ENCODE assay signal across 16 cellular contexts in genomic region chr10:33749042-33749441, GRCh38.
"Had no signal": no experiment of that assay in that cellular context is flagged by ENCODE, and none has a peak within 500 bp of the region (broad histone marks: within the 10 kb centered on the region; RNA-seq: fewer than 3 reads in every experiment).

No MANE protein-coding gene starts in this region.

- H3K9me3 Mint-ChIP-seq: activated naive CD4-positive, alpha-beta T cell treated with anti-CD3 and anti-CD28 coated beads for 36 hours; activated T-helper 1 cell treated with anti-CD3 and anti-CD28 coated beads, Interleukin-12 subunit alpha, Interleukin-12 subunit beta, Interleukin-2, Interleukin-4 antibody, amounts not matched to agents 30 ng/mL and 10 ng/mL and 1 ng/mL, durations not matched to agents 14 hours and 24 hours and 36 hours; endodermal cell; nephron progenitor cell; stimulated activated naive CD8-positive, alpha-beta T cell treated with anti-CD3 and anti-CD28 coated beads, Interleukin-15, amount 100 ng/mL, for 72 hours; T-cell had no signal

- H3K27me3 ChIP-seq: testis had no signal

- H3K4me3 ChIP-seq: testis had no signal

- H3K36me3 Mint-ChIP-seq: brain, T-cell, WTC11 had no signal

- H3K4me1 Mint-ChIP-seq: activated CD4-positive, alpha-beta T cell treated with anti-CD3 and anti-CD28 coated beads, Interleukin-2, amount 10 ng/mL, durations not matched to agents 24 days and 14 days; endodermal cell; nephron progenitor cell; stimulated activated naive CD8-positive, alpha-beta T cell treated with anti-CD3 and anti-CD28 coated beads, Interleukin-15, amount 100 ng/mL, for 72 hours; T-cell; WTC11 had no signal

- H3K4me3 Mint-ChIP-seq: activated CD4-positive, alpha-beta T cell treated with anti-CD3 and anti-CD28 coated beads, Interleukin-2, amount 10 ng/mL, durations not matched to agents 24 days and 14 days; activated naive CD4-positive, alpha-beta T cell treated with anti-CD3 and anti-CD28 coated beads for 36 hours; activated T-helper 1 cell treated with anti-CD3 and anti-CD28 coated beads, Interleukin-12 subunit alpha, Interleukin-12 subunit beta, Interleukin-2, Interleukin-4 antibody, amounts not matched to agents 30 ng/mL and 10 ng/mL and 1 ng/mL, durations not matched to agents 14 hours and 24 hours and 36 hours; brain; endodermal cell; nephron progenitor cell; stimulated activated naive CD8-positive, alpha-beta T cell treated with anti-CD3 and anti-CD28 coated beads, Interleukin-15, amount 100 ng/mL, for 72 hours; T-cell; WTC11 had no signal

- H3K4me1 ChIP-seq: foreskin keratinocyte had no signal

- H3K27ac Mint-ChIP-seq: activated CD4-positive, alpha-beta T cell treated with anti-CD3 and anti-CD28 coated beads, Interleukin-2, amount 10 ng/mL, durations not matched to agents 24 days and 14 days; activated naive CD4-positive, alpha-beta T cell treated with anti-CD3 and anti-CD28 coated beads for 36 hours; activated T-helper 1 cell treated with anti-CD3 and anti-CD28 coated beads, Interleukin-12 subunit alpha, Interleukin-12 subunit beta, Interleukin-2, Interleukin-4 antibody, amounts not matched to agents 30 ng/mL and 10 ng/mL and 1 ng/mL, durations not matched to agents 14 hours and 24 hours and 36 hours; endodermal cell; nephron progenitor cell; stimulated activated naive CD8-positive, alpha-beta T cell treated with anti-CD3 and anti-CD28 coated beads, Interleukin-15, amount 100 ng/mL, for 72 hours; T-cell; WTC11 had no signal

- H3K27me3 Mint-ChIP-seq: activated CD4-positive, alpha-beta T cell treated with anti-CD3 and anti-CD28 coated beads, Interleukin-2, amount 10 ng/mL, durations not matched to agents 24 days and 14 days; brain; stimulated activated naive CD8-positive, alpha-beta T cell treated with anti-CD3 and anti-CD28 coated beads, Interleukin-15, amount 100 ng/mL, for 72 hours had no signal

- H3K9me3 ChIP-seq: testis had no signal

- ATAC-seq: foreskin keratinocyte; stimulated activated naive CD8-positive, alpha-beta T cell treated with anti-CD3 and anti-CD28 coated beads, Interleukin-15, amount 100 ng/mL, for 72 hours; T-cell; WTC11 had no signal

- H3K27ac ChIP-seq: foreskin keratinocyte, testis had no signal

- DNase-seq: activated CD4-positive, alpha-beta T cell treated with anti-CD3 and anti-CD28 coated beads, Interleukin-2, amount 10 ng/mL, durations not matched to agents 24 days and 14 days; activated naive CD4-positive, alpha-beta T cell treated with anti-CD3 and anti-CD28 coated beads for 36 hours; endodermal cell; erythroblast; foreskin keratinocyte; head of caudate nucleus; mesendoderm; nephron progenitor cell; stimulated activated CD4-positive, alpha-beta T cell treated with anti-CD3 and anti-CD28 coated beads, Interleukin-15, amount 100 ng/mL, for 24 hours; stimulated activated CD4-positive, alpha-beta T cell treated with anti-CD3 and anti-CD28 coated beads, Interleukin-4, amount 100 ng/mL, for 24 hours; stimulated activated naive CD8-positive, alpha-beta T cell treated with anti-CD3 and anti-CD28 coated beads, Interleukin-15, amount 100 ng/mL, for 72 hours; T-cell; testis had no signal
